Comparison of ENCODE assay signal across 17 cellular contexts in genomic region chr5:127849436-127849835, GRCh38.
"Had no signal": no experiment of that assay in that cellular context is flagged by ENCODE, and none has a peak within 500 bp of the region (broad histone marks: within the 10 kb centered on the region; RNA-seq: fewer than 3 reads in every experiment).

No MANE protein-coding gene starts in this region.

- H3K4me3 ChIP-seq: esophagus muscularis mucosa, lower lobe of right lung had no signal

- ATAC-seq: activated naive CD8-positive, alpha-beta T cell treated with anti-CD3 and anti-CD28 coated beads, Interleukin-2, amount 50 U/mL, for 24 hours; activated T-helper 17 cell treated with anti-CD3 and anti-CD28 coated beads, Interleukin-2, amount 50 U/mL, for 72 hours; lower lobe of right lung; naive thymus-derived CD4-positive, alpha-beta T cell; stimulated activated memory B cell treated with anti-CD40 and anti-IgM and Interleukin-4, amounts not matched to agents 10 μg/mL and 1 μg/mL and 100 μg/mL, for 72 hours had no signal

- DNase-seq: activated CD4-positive, alpha-beta T cell treated with anti-CD3 and anti-CD28 coated beads for 1 hour; activated CD4-positive, alpha-beta T cell treated with anti-CD3 and anti-CD28 coated beads, Interleukin-2, amount 50 U/mL, for 4 hours; activated naive CD4-positive, alpha-beta T cell treated with Interleukin-2 at 50 U/mL for 16 hours; activated naive CD8-positive, alpha-beta T cell treated with anti-CD3 and anti-CD28 coated beads, Interleukin-2, amount 50 U/mL, for 24 hours; activated T-cell treated with anti-CD3 and anti-CD28 coated beads for 4 hours; aorta; glutamatergic neuron; kidney glomerular epithelial cell; lower lobe of right lung; naive thymus-derived CD4-positive, alpha-beta T cell; retina; T-helper 1 cell had no signal

- H3K27me3 ChIP-seq: esophagus muscularis mucosa, neutrophil had no signal

- H3K9me3 Mint-ChIP-seq: activated naive CD8-positive, alpha-beta T cell treated with anti-CD3 and anti-CD28 coated beads, Interleukin-2, amount 50 U/mL, for 24 hours; activated T-helper 17 cell treated with anti-CD3 and anti-CD28 coated beads, Interleukin-2, amount 50 U/mL, for 72 hours; stimulated activated memory B cell treated with anti-CD40 and anti-IgM and Interleukin-4, amounts not matched to agents 10 μg/mL and 1 μg/mL and 100 μg/mL, for 72 hours had no signal

- H3K9me3 ChIP-seq: esophagus muscularis mucosa, lower lobe of right lung, neutrophil had no signal

- H3K27ac Mint-ChIP-seq: activated naive CD8-positive, alpha-beta T cell treated with anti-CD3 and anti-CD28 coated beads, Interleukin-2, amount 50 U/mL, for 24 hours; activated T-helper 17 cell treated with anti-CD3 and anti-CD28 coated beads, Interleukin-2, amount 50 U/mL, for 72 hours; mesothelial cell of epicardium; naive thymus-derived CD4-positive, alpha-beta T cell; stimulated activated memory B cell treated with anti-CD40 and anti-IgM and Interleukin-4, amounts not matched to agents 10 μg/mL and 1 μg/mL and 100 μg/mL, for 72 hours had no signal

- H3K4me1 ChIP-seq: lower lobe of right lung had no signal

- H3K4me3 Mint-ChIP-seq: activated naive CD8-positive, alpha-beta T cell treated with anti-CD3 and anti-CD28 coated beads, Interleukin-2, amount 50 U/mL, for 24 hours; activated T-helper 17 cell treated with anti-CD3 and anti-CD28 coated beads, Interleukin-2, amount 50 U/mL, for 72 hours; mesothelial cell of epicardium; naive thymus-derived CD4-positive, alpha-beta T cell; stimulated activated memory B cell treated with anti-CD40 and anti-IgM and Interleukin-4, amounts not matched to agents 10 μg/mL and 1 μg/mL and 100 μg/mL, for 72 hours had no signal

- H3K27ac ChIP-seq: esophagus muscularis mucosa, lower lobe of right lung, neutrophil had no signal

- H3K36me3 ChIP-seq: esophagus muscularis mucosa, lower lobe of right lung, neutrophil had no signal

- H3K4me1 Mint-ChIP-seq: activated naive CD8-positive, alpha-beta T cell treated with anti-CD3 and anti-CD28 coated beads, Interleukin-2, amount 50 U/mL, for 24 hours; activated T-helper 17 cell treated with anti-CD3 and anti-CD28 coated beads, Interleukin-2, amount 50 U/mL, for 72 hours; naive thymus-derived CD4-positive, alpha-beta T cell; stimulated activated memory B cell treated with anti-CD40 and anti-IgM and Interleukin-4, amounts not matched to agents 10 μg/mL and 1 μg/mL and 100 μg/mL, for 72 hours had no signal

- H3K36me3 Mint-ChIP-seq: mesothelial cell of epicardium; stimulated activated memory B cell treated with anti-CD40 and anti-IgM and Interleukin-4, amounts not matched to agents 10 μg/mL and 1 μg/mL and 100 μg/mL, for 72 hours had no signal

- H3K27me3 Mint-ChIP-seq: activated T-helper 17 cell treated with anti-CD3 and anti-CD28 coated beads, Interleukin-2, amount 50 U/mL, for 72 hours; naive thymus-derived CD4-positive, alpha-beta T cell had no signal
